In genomic region chr20:20214757-20215275, GRCh38 we compare ENCODE assay signal across 12 cellular contexts.
DNase-seq lines count a peak whose midpoint lies in the region; ATAC-seq lines count a peak whose summit lies in the region.
"Had no signal": no experiment of that assay in that cellular context is flagged by ENCODE, and none has a peak within 500 bp of the region (broad histone marks: within the 10 kb centered on the region; RNA-seq: fewer than 3 reads in every experiment).

No MANE protein-coding gene starts in this region.

- intact Hi-C loops in left cardiac atrium (cut with DNase I): loop anchor here in 1 of 2 donors (5.0 kb wide), 1 partner anchor 128 kb away; no protein-coding TSS in a partner anchor

- DNase-seq in DMS 273 treated with DMSO at 0.1 percent for 48 hours (lab: John Stamatoyannopoulos, UW) (peak; percentile 92), NCI-H1694 (lab: John Stamatoyannopoulos, UW) (peak; percentile 26), NCI-H69 (lab: John Stamatoyannopoulos, UW) (peak; percentile 94), left cardiac atrium (peak; percentile 34), UCSD-AML1 (lab: John Stamatoyannopoulos, UW; ENCODE audit: unreplicated experiment) (no peak), GF-D8 (lab: John Stamatoyannopoulos, UW) (no peak), GDM1 (lab: John Stamatoyannopoulos, UW) (no peak)
- DNase-seq in activated CD8-positive, alpha-beta memory T cell treated with anti-CD3 and anti-CD28 coated beads for 24 hours: no peak
- DNase-seq: activated CD4-positive, alpha-beta T cell treated with anti-CD3 and anti-CD28 coated beads, Interleukin-2, amount 10 ng/mL, durations not matched to agents 24 days and 14 days; DND-41; NCI-H526; T1000 had no signal

- ATAC-seq in left cardiac atrium: peak in 1 of 2 donors; percentile 35

Comparison
In these comparisons a context has a peak if more than half of its experiments do, and no peak if none do; other contexts are left out.
1. DNase-seq: peak in DMS 273 treated with DMSO at 0.1 percent for 48 hours (single experiment), NCI-H1694 (single experiment), NCI-H69 (single experiment) and left cardiac atrium (single experiment); none in activated CD8-positive, alpha-beta memory T cell treated with anti-CD3 and anti-CD28 coated beads for 24 hours (single experiment), UCSD-AML1 (single experiment), GF-D8 (single experiment) and GDM1 (single experiment).